Comparison of ENCODE assay signal across 13 cellular contexts in the genomic region with DNA sequence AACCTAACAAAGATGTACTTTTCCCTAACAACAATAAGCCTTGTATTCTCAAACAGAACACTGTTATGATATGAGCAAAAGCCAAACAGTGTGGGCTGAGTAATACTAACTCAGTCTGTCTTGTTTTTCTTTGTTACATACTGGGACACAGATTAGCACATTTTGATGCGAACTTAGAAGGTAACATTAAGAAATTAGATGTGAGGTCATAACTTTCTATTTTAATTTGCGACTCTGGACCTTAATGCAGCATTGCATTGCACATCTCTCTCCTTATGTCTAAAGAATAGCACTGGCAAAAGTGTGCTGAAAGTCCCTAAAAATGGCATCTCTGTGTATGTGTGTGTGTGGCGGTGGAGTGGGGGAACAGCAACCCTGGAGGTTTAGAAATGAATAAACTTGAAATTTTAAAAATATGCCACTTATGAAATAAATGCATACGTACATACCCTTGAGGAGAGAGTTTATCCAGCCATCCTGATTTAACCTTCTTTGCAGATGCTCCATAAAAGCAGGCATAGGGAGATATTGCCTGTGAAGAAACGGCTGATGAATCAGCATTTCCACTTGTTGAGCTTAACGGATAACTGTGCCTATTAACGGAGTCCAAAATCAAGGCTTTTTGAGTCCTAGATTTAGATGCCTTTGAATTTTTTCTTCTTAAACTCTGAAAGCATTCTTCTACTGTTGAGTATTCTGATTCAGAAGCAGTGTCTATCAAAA. TPM values are rescaled to one million over a fixed set of nuclear protein-coding genes. Genes with fewer than 3 reads are reported as not detected.
DNase-seq lines count a peak whose midpoint lies in the region; ATAC-seq, FAIRE-seq and TF ChIP-seq lines count a peak whose summit lies in the region.
"Had no signal": no experiment of that assay in that cellular context is flagged by ENCODE, and none has a peak within 500 bp of the region (broad histone marks: within the 10 kb centered on the region; RNA-seq: fewer than 3 reads in every experiment).

No MANE protein-coding gene starts in this region.

- H3K9me3 ChIP-seq in HepG2 (ENCODE audit: low read length) (no peaks in the 10 kb centered on the region), A673 (ENCODE audit: low read depth, low read length, poor library complexity, severe bottlenecking) (no peaks in the 10 kb centered on the region)
- H3K9me3 ChIP-seq: left lung had no signal

- TF ChIP-seq POLR2A in HepG2 (IDR thresholded peaks at IDR 0.05; ENCODE audit: insufficient read depth in 1 of 2, low read depth in 2 of 2, low read length in 2 of 2), result no peak

- no peak for TF ChIP-seq CTCF in HepG2 (CRISPR knock-in tag; IDR thresholded peaks at IDR 0.05)
- no peak for TF ChIP-seq CTCF in A673 (conservative IDR thresholded peaks at IDR 0.05; ENCODE audit: low read depth, low read length)

- no TSS peak for BruUV-seq in HepG2 (replicated peaks; lab: Mats Ljungman, UMichigan)
- BruUV-seq in A673 (replicated peaks; lab: Mats Ljungman, UMichigan), result no TSS peak

- TF ChIP-seq RAD21 in HepG2 (CRISPR knock-in tag; IDR thresholded peaks at IDR 0.05), result no peak

- no peak overlapping the region for H3K4me2 ChIP-seq in HepG2 (ENCODE audit: low read depth, low read length)

- FAIRE-seq in HepG2 (lab: Jason Lieb, UNC), result no peak

- no peaks in the 10 kb centered on the region for H3K27me3 ChIP-seq in HepG2 (ENCODE audit: control insufficient read depth in 1 of 2, insufficient read depth in 2 of 2, low read length in 2 of 2)
- no peaks in the 10 kb centered on the region for H3K27me3 ChIP-seq in A673 (replicated peaks; ENCODE audit: insufficient read depth, low read depth, low read length, poor library complexity)
- H3K27me3 ChIP-seq: left lung had no signal

- in situ Hi-C loops in SK-MEL-5 (cut with HindIII; ENCODE audit: low pct_unique_long_range_greater_than_20kb, low sequenced_read_pairs), result no loop called here
- in situ Hi-C loops in HepG2 (cut with HindIII; ENCODE audit: extremely low pct_ligation_motif_present, low pct_unique_long_range_greater_than_20kb), result no loop called here

- CTCF ChIA-PET in HepG2 (lab: Yijun Ruan, JAX; ENCODE audit: low intra/inter-chr PET ratio, low total read pairs), result no interaction called here
- CTCF ChIA-PET in A673 (lab: Charles Lee), result no interaction called here

- H2AFZ ChIP-seq in HepG2 (ENCODE audit: low read length), result no peak overlapping the region

- ATAC-seq in GM18511 (IDR thresholded peaks at IDR 0.05; ENCODE audit: unreplicated experiment) (peak; percentile 43), GM21717 (IDR thresholded peaks at IDR 0.05; ENCODE audit: unreplicated experiment) (peak; percentile 57), HepG2 (no peak), left colon (no peak)
- ATAC-seq: left lung, Right ventricle myocardium inferior, WTC11 had no signal

- TF ChIP-seq EP300 in HepG2 (IDR thresholded peaks at IDR 0.05; ENCODE audit: low read depth in 2 of 2, low read length in 2 of 2) (no peak), HepG2 (CRISPR knock-in tag; IDR thresholded peaks at IDR 0.05; ENCODE audit: borderline replicate concordance) (no peak)

- H3K4me3 ChIP-seq in HepG2 (replicated peaks in 1 of 3; ENCODE audit: insufficient read depth in 1 of 3, low read depth in 2 of 3, low read length in 3 of 3) (no peak overlapping the region), A673 (ENCODE audit: low read depth, low read length, poor library complexity, severe bottlenecking) (no peak overlapping the region)
- H3K4me3 ChIP-seq: left lung had no signal

- DNase-seq in SK-MEL-5 (ENCODE audit: low read depth, low spot score) (peak; percentile 68), middle frontal gyrus (ENCODE audit: extremely low spot score, low spot score) (peak; percentile 70), NCI-H1417 (lab: John Stamatoyannopoulos, UW) (no peak), HepG2 (ENCODE audit: low spot score) (no peak), A673 (ENCODE audit: low spot score) (no peak), left colon (no peak)
- DNase-seq: GOT3, left lung, NCI-H524 treated with DMSO at 0.1 percent for 48 hours had no signal

- H4K20me1 ChIP-seq in HepG2 (ENCODE audit: insufficient read depth, low read length), result no peaks in the 10 kb centered on the region

- WGBS in HepG2 (ENCODE audit: low lambda C conversion rate), result 63% methylated on average over 6 of the region's 7 CpGs

- no peaks in the 10 kb centered on the region for H3K4me1 ChIP-seq in HepG2 (ENCODE audit: insufficient read depth, low read length)
- H3K4me1 ChIP-seq in A673 (ENCODE audit: insufficient read depth, low read length, poor library complexity, severe bottlenecking), result no peaks in the 10 kb centered on the region

- no peak overlapping the region for H3K9ac ChIP-seq in HepG2 (ENCODE audit: insufficient read depth, low read depth, low read length)

- intact Hi-C loops in HepG2 (cut with micrococcal nuclease; ENCODE audit: unreplicated experiment) (no loop called here), A673 (cut with micrococcal nuclease; ENCODE audit: unreplicated experiment) (no loop called here), left colon (cut with DNase I, micrococcal nuclease) (no loop called here)

- POLR2A ChIA-PET in HepG2 (lab: Yijun Ruan, JAX) (no interaction called here), A673 (lab: Charles Lee; ENCODE audit: low non-redundant PET) (no interaction called here)

- no peaks in the 10 kb centered on the region for H3K36me3 ChIP-seq in HepG2 (replicated peaks in 1 of 2; ENCODE audit: control insufficient read depth in 1 of 2, insufficient read depth in 2 of 2, low read length in 2 of 2)
- H3K36me3 ChIP-seq in A673 (ENCODE audit: insufficient read depth, low read length, poor library complexity, severe bottlenecking), result no peaks in the 10 kb centered on the region

- H3K79me2 ChIP-seq in HepG2 (ENCODE audit: insufficient read depth, low read length), result no peaks in the 10 kb centered on the region

- H3K27ac ChIP-seq in HepG2 (ENCODE audit: extremely low read length, insufficient read depth, low read length) (no peak overlapping the region), A673 (ENCODE audit: low read depth, low read length, poor library complexity, severe bottlenecking) (no peak overlapping the region)
- H3K27ac ChIP-seq: left lung had no signal

TF ChIP-seq in HepG2, 621 proteins besides CTCF, POLR2A, EP300 and RAD21:
- TF ChIP-seq CREM (IDR thresholded peaks at IDR 0.05), result no peak
- no peak for TF ChIP-seq CREM (CRISPR knock-in tag; IDR thresholded peaks at IDR 0.05)
- no peak for TF ChIP-seq SUZ12 (IDR thresholded peaks at IDR 0.05; ENCODE audit: low read depth, low read length)
- TF ChIP-seq ZSCAN25 (CRISPR knock-in tag; IDR thresholded peaks at IDR 0.05), result no peak
- no peak for TF ChIP-seq MXI1 (IDR thresholded peaks at IDR 0.05; ENCODE audit: borderline replicate concordance, low read depth, low read length)
- TF ChIP-seq KDM4B (CRISPR knock-in tag; IDR thresholded peaks at IDR 0.05), result no peak
- TF ChIP-seq CBFB (CRISPR knock-in tag; IDR thresholded peaks at IDR 0.05), result no peak
- no peak for TF ChIP-seq ZSCAN30 (CRISPR knock-in tag; IDR thresholded peaks at IDR 0.05)
- TF ChIP-seq ZZZ3 (CRISPR knock-in tag; IDR thresholded peaks at IDR 0.05; ENCODE audit: borderline replicate concordance), result no peak
- TF ChIP-seq ZNF567 (CRISPR knock-in tag; IDR thresholded peaks at IDR 0.05; ENCODE audit: borderline replicate concordance), result no peak
- TF ChIP-seq, protein P1, sequence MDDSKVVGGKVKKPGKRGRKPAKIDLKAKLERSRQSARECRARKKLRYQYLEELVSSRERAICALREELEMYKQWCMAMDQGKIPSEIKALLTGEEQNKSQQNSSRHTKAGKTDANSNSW (CRISPR knock-in tag; IDR thresholded peaks at IDR 0.05; ENCODE audit: borderline replicate concordance), result no peak
- TF ChIP-seq NR3C1 (CRISPR knock-in tag; IDR thresholded peaks at IDR 0.05), result no peak
- TF ChIP-seq NR2C2 (CRISPR knock-in tag; IDR thresholded peaks at IDR 0.05; ENCODE audit: borderline replicate concordance), result no peak
- TF ChIP-seq CBX5 (CRISPR knock-in tag; IDR thresholded peaks at IDR 0.05; ENCODE audit: borderline replicate concordance), result no peak
- TF ChIP-seq RBAK (CRISPR knock-in tag; IDR thresholded peaks at IDR 0.05), result no peak
- TF ChIP-seq RFX1 (IDR thresholded peaks at IDR 0.05), result no peak
- TF ChIP-seq POGZ (CRISPR knock-in tag; IDR thresholded peaks at IDR 0.05), result no peak
- TF ChIP-seq ZFP1 (CRISPR knock-in tag; IDR thresholded peaks at IDR 0.05), result no peak
- no peak for TF ChIP-seq NFIB (CRISPR knock-in tag; IDR thresholded peaks at IDR 0.05; ENCODE audit: borderline replicate concordance)
- no peak for TF ChIP-seq TOE1 (CRISPR knock-in tag; IDR thresholded peaks at IDR 0.05)
TF ChIP-seq in HepG2: peak in this region for 0.

RNA-seq across cellular contexts. Expression of gene ARAP2, which starts 34.2 kb away (rescaled TPM):
- total RNA-seq in SK-MEL-5 (2014; rRNA removed; shearing (Covaris generic)), result 8.3 and 14.4 TPM in 2 replicates
- polyA plus RNA-seq in SK-MEL-5 (2015; cell fraction: cytosol; rRNA removed), result 2.0 and 2.8 TPM in 2 replicates
- 16.6 and 22.8 TPM in 2 replicates for polyA plus RNA-seq in SK-MEL-5 (2015; cell fraction: nucleus; rRNA removed)
- total RNA-seq in HepG2 (2016; rRNA removed; fragmentation: Illumina TruSeq; extraction: Trizol) (1.4 and 1.5 TPM in 2 replicates), A673 (2021) (0.06 and 0.20 TPM in 2 replicates), left colon (10 to 100 TPM; 19.5 to 22.3 TPM)
- 1.5 and 1.8 TPM in 2 replicates for total RNA-seq in HepG2 (2016; cell fraction: cytosol; rRNA removed; fragmentation: Illumina TruSeq; extraction: Trizol; ENCODE audit: low read depth)
- 0.95 and 0.97 TPM in 2 replicates for total RNA-seq in HepG2 (2016; cell fraction: insoluble cytoplasmic fraction; rRNA removed; fragmentation: Illumina TruSeq; extraction: Trizol)
- total RNA-seq in HepG2 (2016; cell fraction: membrane; rRNA removed; fragmentation: Illumina TruSeq; extraction: Trizol), result 1.00 and 1.2 TPM in 2 replicates
- 4.1 and 5.6 TPM in 2 replicates for total RNA-seq in HepG2 (2016; cell fraction: nucleus; rRNA removed; fragmentation: Illumina TruSeq; extraction: Trizol)
- 0.16 and 0.37 TPM in 2 replicates for polyA plus RNA-seq in HepG2 (2011; rRNA removed)
- polyA plus RNA-seq in HepG2 (2011; cell fraction: cytosol; rRNA removed), result 0.09 TPM in 2 replicates
- polyA plus RNA-seq in HepG2 (2011; cell fraction: nucleus; rRNA removed), result 0.14 and 0.35 TPM in 2 replicates
- polyA plus RNA-seq in HepG2 (2012), result 0.13 and 0.16 TPM in 2 replicates
- polyA plus RNA-seq in HepG2 (2016; cell fraction: cytosol; fragmentation: Illumina TruSeq; extraction: Trizol; ENCODE audit: low read depth), result 0.02 and 0.10 TPM in 2 replicates
- 0.32 and 0.37 TPM in 2 replicates for polyA plus RNA-seq in HepG2 (2016; cell fraction: insoluble cytoplasmic fraction; fragmentation: Illumina TruSeq; extraction: Trizol; ENCODE audit: low read depth)
- polyA plus RNA-seq in HepG2 (2016; cell fraction: membrane; fragmentation: Illumina TruSeq; extraction: Trizol; ENCODE audit: low read depth), result 0.03 and 0.15 TPM in 2 replicates
- polyA plus RNA-seq in HepG2 (2016; cell fraction: nucleus; fragmentation: Illumina TruSeq; extraction: Trizol; ENCODE audit: insufficient read depth, low read depth), result 0.53 and 0.87 TPM in 2 replicates
- 0.74 and 12.3 TPM in 2 replicates for polyA minus RNA-seq in HepG2 (2011; rRNA and poly(A)+ RNA removed; ENCODE audit: low replicate concordance)
- polyA minus RNA-seq in HepG2 (2011; cell fraction: cytosol; rRNA and poly(A)+ RNA removed), result 0.49 and 0.70 TPM in 2 replicates
- polyA minus RNA-seq in HepG2 (2011; cell fraction: nucleus; rRNA and poly(A)+ RNA removed), result 3.1 and 4.7 TPM in 2 replicates

Comparison
In these comparisons a context has a peak if more than half of its experiments do, and no peak if none do; other contexts are left out.
1. ATAC-seq: peak in GM18511 (single experiment) and GM21717 (single experiment); none in HepG2 (single experiment) and left colon (single experiment).
2. DNase-seq: peak in SK-MEL-5 (single experiment) and middle frontal gyrus (single experiment); none in NCI-H1417 (0 of 3), HepG2 (single experiment), A673 (single experiment) and left colon (0 of 2).